In genomic region chr18:72820571-72820970, GRCh38 we compare ENCODE assay signal across 30 cellular contexts. TPM values are rescaled to one million over a fixed set of nuclear protein-coding genes. Genes with fewer than 3 reads are reported as not detected.
"Had no signal": no experiment of that assay in that cellular context is flagged by ENCODE, and none has a peak within 500 bp of the region (broad histone marks: within the 10 kb centered on the region; RNA-seq: fewer than 3 reads in every experiment).

No MANE protein-coding gene starts in this region.

- H3K27ac Mint-ChIP-seq: immature natural killer cell; mesothelial cell of epicardium; natural killer cell; progenitor cell of endocrine pancreas; stimulated activated naive B cell treated with anti-CD40 and anti-IgM and Interleukin-4, amounts not matched to agents 10 μg/mL and 1 μg/mL and 100 μg/mL, for 72 hours had no signal

- H3K4me1 Mint-ChIP-seq: immature natural killer cell, mesothelial cell of epicardium, natural killer cell had no signal

- H3K4me1 ChIP-seq: lower lobe of right lung, right atrium auricular region, right lobe of liver, stomach, testis, thyroid gland, transverse colon, upper lobe of left lung, vagina had no signal

- H3K4me3 ChIP-seq: lower lobe of right lung, ovary, right atrium auricular region, right lobe of liver, smooth muscle cell, stomach, testis, thyroid gland, transverse colon, upper lobe of left lung, vagina had no signal

- ATAC-seq: left cardiac atrium; left lobe of liver; lower lobe of right lung; natural killer cell; right lobe of liver; stimulated activated naive B cell treated with anti-CD40 and anti-IgM and Interleukin-4, amounts not matched to agents 10 μg/mL and 1 μg/mL and 100 μg/mL, for 72 hours; stimulated activated naive CD8-positive, alpha-beta T cell treated with anti-CD3 and anti-CD28 coated beads, Interleukin-15, Interleukin-2, amounts not matched to agents 100 U/mL and 50 U/mL, for 24 hours had no signal

- H3K27me3 ChIP-seq: ovary, right atrium auricular region, right lobe of liver, stomach, testis, thyroid gland, transverse colon, upper lobe of left lung, vagina had no signal

- H3K36me3 Mint-ChIP-seq: immature natural killer cell, mesothelial cell of epicardium, natural killer cell had no signal

- H3K4me3 Mint-ChIP-seq: immature natural killer cell; mesothelial cell of epicardium; naive B cell; natural killer cell; stimulated activated naive B cell treated with anti-CD40 and anti-IgM and Interleukin-4, amounts not matched to agents 10 μg/mL and 1 μg/mL and 100 μg/mL, for 72 hours had no signal

- H3K27ac ChIP-seq: lower lobe of right lung, ovary, right atrium auricular region, right lobe of liver, stomach, testis, thyroid gland, transverse colon, upper lobe of left lung, vagina had no signal

- H3K9me3 ChIP-seq: lower lobe of right lung, ovary, right atrium auricular region, right lobe of liver, testis, thyroid gland, transverse colon, upper lobe of left lung, vagina had no signal

- H3K27me3 Mint-ChIP-seq: progenitor cell of endocrine pancreas had no signal

- DNase-seq: hypothalamus; immature natural killer cell; islet precursor cell; kidney glomerular epithelial cell; left cardiac atrium; lower lobe of right lung; mesendoderm; naive B cell; natural killer cell; ovary; right lobe of liver; stimulated activated CD4-positive, alpha-beta T cell treated with anti-CD3 and anti-CD28 coated beads, Interleukin-15, amount 100 ng/mL, for 24 hours; stimulated activated CD4-positive, alpha-beta T cell treated with anti-CD3 and anti-CD28 coated beads, Interleukin-2, amount 100 ng/mL, for 24 hours; stimulated activated CD4-positive, alpha-beta T cell treated with anti-CD3 and anti-CD28 coated beads, Interleukin-4, amount 100 ng/mL, for 1 hour; stimulated activated naive B cell treated with anti-CD40 and anti-IgM and Interleukin-4, amounts not matched to agents 10 μg/mL and 1 μg/mL and 100 μg/mL, for 72 hours; stimulated activated naive CD8-positive, alpha-beta T cell treated with anti-CD3 and anti-CD28 coated beads, Interleukin-15, Interleukin-2, amounts not matched to agents 100 U/mL and 50 U/mL, for 24 hours; stomach; testis; thyroid gland; transverse colon; upper lobe of left lung had no signal

- H3K9me3 Mint-ChIP-seq: mesothelial cell of epicardium; stimulated activated naive B cell treated with anti-CD40 and anti-IgM and Interleukin-4, amounts not matched to agents 10 μg/mL and 1 μg/mL and 100 μg/mL, for 72 hours had no signal

- H3K36me3 ChIP-seq: lower lobe of right lung, ovary, right atrium auricular region, right lobe of liver, stomach, thyroid gland, transverse colon, upper lobe of left lung, vagina had no signal

RNA-seq across cellular contexts. Expression of gene NETO1, which starts 47.2 kb away (rescaled TPM):
- total RNA-seq: left lobe of liver, liver, lower lobe of right lung, mesothelial cell of epicardium, natural killer cell, pulmonary artery endothelial cell, right lobe of liver, skeletal muscle tissue, vagina had no signal
